Comparison of ENCODE assay signal across 1 cellular context in the genomic region with DNA sequence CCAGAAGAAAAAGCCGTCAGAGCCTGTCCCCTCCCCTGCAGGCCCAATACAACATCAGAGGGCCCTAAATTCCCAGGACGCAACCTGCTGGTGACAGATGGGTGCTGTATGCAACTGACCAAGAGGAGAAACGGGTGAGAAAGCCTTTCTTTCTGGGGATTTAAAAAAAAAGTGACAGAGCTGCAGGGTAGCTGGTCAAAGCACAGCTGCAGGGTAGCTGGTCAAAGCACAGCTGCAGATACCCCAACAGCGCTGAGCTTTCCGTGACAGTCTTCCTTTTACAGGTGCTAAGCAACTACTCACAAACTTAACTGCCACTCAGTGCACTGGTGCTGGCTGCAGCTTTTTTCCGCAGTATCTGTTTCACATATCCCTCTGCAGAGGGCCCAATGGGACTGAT.
TF ChIP-seq lines count a peak whose summit lies in the region.

No MANE protein-coding gene starts in this region.

TF ChIP-seq in HEK293T, 16 proteins besides CTCF, POLR2A, EP300 and RAD21:
- TF ChIP-seq FOXA1 (IDR thresholded peaks at IDR 0.05) (no peak), FOXM1 (IDR thresholded peaks at IDR 0.05; ENCODE audit: borderline replicate concordance) (no peak), SUZ12 (IDR thresholded peaks at IDR 0.05) (no peak), HDGF (IDR thresholded peaks at IDR 0.05; ENCODE audit: borderline replicate concordance) (no peak), ZNF384 (IDR thresholded peaks at IDR 0.05) (no peak), ELF4 (IDR thresholded peaks at IDR 0.05) (no peak), L3MBTL2 (conservative IDR thresholded peaks at IDR 0.05) (no peak), SP1 (IDR thresholded peaks at IDR 0.05) (no peak)
